Comparison of ENCODE assay signal across 8 cellular contexts in genomic region chr9:99720455-99721050, GRCh38.
DNase-seq lines count a peak whose midpoint lies in the region; ATAC-seq and TF ChIP-seq lines count a peak whose summit lies in the region.

No MANE protein-coding gene starts in this region.

- H3K36me3 ChIP-seq in heart left ventricle (no peaks in the 10 kb centered on the region), right atrium auricular region (no peaks in the 10 kb centered on the region)

- H3K4me1 ChIP-seq in heart left ventricle (peaks cover 0 to 19% (median 1%) of the 10 kb centered on the region in 12 donors), right atrium auricular region (no peaks in the 10 kb centered on the region), mononuclear cell (ENCODE audit: insufficient read depth, low read length) (peaks cover 14% of the 10 kb centered on the region)

- no peak for TF ChIP-seq POLR2A in heart left ventricle (IDR thresholded peaks at IDR 0.05)

- ATAC-seq in heart left ventricle (no peak), HG02973 (IDR thresholded peaks at IDR 0.05; ENCODE audit: unreplicated experiment) (peak; percentile 85)

- in situ Hi-C loops in SK-MEL-5 (cut with HindIII; ENCODE audit: low pct_unique_long_range_greater_than_20kb, low sequenced_read_pairs): no loop called here

- WGBS in heart left ventricle, 4 donors: 39 to 50% (median 41%) methylated on average over 1 of the region's 1 CpG

- intact Hi-C loops in heart left ventricle (cut with DNase I): no loop called here

- H3K27me3 ChIP-seq in heart left ventricle: no peaks in the 10 kb centered on the region
- no peaks in the 10 kb centered on the region for H3K27me3 ChIP-seq in right atrium auricular region
- no peaks in the 10 kb centered on the region for H3K27me3 ChIP-seq in mononuclear cell (ENCODE audit: insufficient read depth, low read length)

- H3K27ac ChIP-seq in heart left ventricle (peak overlapping the region in 7 of 12 donors; percentile 23 to 80 (median 34)), right atrium auricular region (no peak overlapping the region), caudate nucleus (ENCODE audit: low read depth, low read length) (no peak overlapping the region)

- DNase-seq in heart left ventricle: no peak
- DNase-seq in right atrium auricular region (ENCODE audit: low spot score): no peak
- DNase-seq in SK-MEL-5 (ENCODE audit: low read depth, low spot score): peak; percentile 2
- no peak for DNase-seq in DMS53 treated with DMSO at 0.1 percent for 48 hours (lab: John Stamatoyannopoulos, UW; ENCODE audit: unreplicated experiment)
- DNase-seq in caudate nucleus (lab: John Stamatoyannopoulos, UW): no peak
- DNase-seq in activated CD4-positive, CD25-positive, alpha-beta regulatory T cell treated with anti-CD3 and anti-CD28 coated beads, Interleukin-2, amount 50 U/mL, for 72 hours: no peak

- no peak for TF ChIP-seq CTCF in heart left ventricle (IDR thresholded peaks at IDR 0.05)
- TF ChIP-seq CTCF in right atrium auricular region (IDR thresholded peaks at IDR 0.05): no peak

- H3K4me3 ChIP-seq in heart left ventricle (peak overlapping the region in 8 of 12 donors; percentile 12 to 47 (median 34)), right atrium auricular region (peak overlapping the region in 1 of 2 donors; percentile 18), mononuclear cell (ENCODE audit: low read length) (peak overlapping the region; percentile 4)

- H3K9me3 ChIP-seq in heart left ventricle (no peaks in the 10 kb centered on the region), right atrium auricular region (peaks cover 0 to 6% of the 10 kb centered on the region in 2 donors), mononuclear cell (ENCODE audit: low read depth, low read length) (no peaks in the 10 kb centered on the region)

Comparison
In these comparisons a context has a peak if more than half of its experiments do, and no peak if none do; other contexts are left out.
1. H3K27ac ChIP-seq: peak in heart left ventricle (7 of 12); none in right atrium auricular region (0 of 2) and caudate nucleus (single experiment).